In the genomic region with DNA sequence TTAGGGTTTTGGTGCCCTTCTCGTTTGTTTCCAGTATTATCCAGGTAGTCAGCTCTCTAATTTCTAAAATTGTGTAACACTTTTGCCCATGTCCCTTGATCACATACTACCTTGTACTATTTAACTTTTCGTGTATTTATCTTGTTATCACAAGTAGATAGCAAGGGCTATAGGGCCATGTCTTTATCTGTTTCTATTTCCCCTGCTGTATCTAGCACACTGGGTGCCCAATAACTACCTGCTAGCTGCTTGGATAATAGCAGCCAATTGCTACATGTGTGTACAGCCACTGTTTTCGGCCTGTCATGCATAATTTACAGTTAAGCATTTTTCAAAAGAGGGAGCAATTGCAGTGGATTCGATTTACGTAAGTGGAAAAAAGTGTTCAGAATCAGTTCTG, we compare ENCODE assay signal across 1 cellular context.
TF ChIP-seq lines count a peak whose summit lies in the region.

No MANE protein-coding gene starts in this region.

TF ChIP-seq in K562, 482 proteins besides CTCF, POLR2A, EP300 and RAD21 (continued from another document):
- TF ChIP-seq, protein P1, sequence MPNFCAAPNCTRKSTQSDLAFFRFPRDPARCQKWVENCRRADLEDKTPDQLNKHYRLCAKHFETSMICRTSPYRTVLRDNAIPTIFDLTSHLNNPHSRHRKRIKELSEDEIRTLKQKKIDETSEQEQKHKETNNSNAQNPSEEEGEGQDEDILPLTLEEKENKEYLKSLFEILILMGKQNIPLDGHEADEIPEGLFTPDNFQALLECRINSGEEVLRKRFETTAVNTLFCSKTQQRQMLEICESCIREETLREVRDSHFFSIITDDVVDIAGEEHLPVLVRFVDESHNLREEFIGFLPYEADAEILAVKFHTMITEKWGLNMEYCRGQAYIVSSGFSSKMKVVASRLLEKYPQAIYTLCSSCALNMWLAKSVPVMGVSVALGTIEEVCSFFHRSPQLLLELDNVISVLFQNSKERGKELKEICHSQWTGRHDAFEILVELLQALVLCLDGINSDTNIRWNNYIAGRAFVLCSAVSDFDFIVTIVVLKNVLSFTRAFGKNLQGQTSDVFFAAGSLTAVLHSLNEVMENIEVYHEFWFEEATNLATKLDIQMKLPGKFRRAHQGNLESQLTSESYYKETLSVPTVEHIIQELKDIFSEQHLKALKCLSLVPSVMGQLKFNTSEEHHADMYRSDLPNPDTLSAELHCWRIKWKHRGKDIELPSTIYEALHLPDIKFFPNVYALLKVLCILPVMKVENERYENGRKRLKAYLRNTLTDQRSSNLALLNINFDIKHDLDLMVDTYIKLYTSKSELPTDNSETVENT (CRISPR knock-in tag; IDR thresholded peaks at IDR 0.05), result no peak
- TF ChIP-seq ZNF133 (CRISPR knock-in tag; IDR thresholded peaks at IDR 0.05) (no peak), SAFB (IDR thresholded peaks at IDR 0.05; ENCODE audit: borderline replicate concordance, low read depth, low read length) (no peak), MED1 (CRISPR knock-in tag; IDR thresholded peaks at IDR 0.05; ENCODE audit: borderline replicate concordance) (no peak), EHMT2 (IDR thresholded peaks at IDR 0.05) (no peak), MTA1 (IDR thresholded peaks at IDR 0.05; ENCODE audit: borderline replicate concordance) (no peak), ZC3H8 (IDR thresholded peaks at IDR 0.05) (no peak), WHSC1 (IDR thresholded peaks at IDR 0.05; ENCODE audit: low read length) (no peak), ZNF232 (CRISPR knock-in tag; IDR thresholded peaks at IDR 0.05) (no peak), CBX1 (IDR thresholded peaks at IDR 0.05; ENCODE audit: low read depth) (no peak), ZNF778 (CRISPR knock-in tag; IDR thresholded peaks at IDR 0.05) (no peak), ZNF12 (CRISPR knock-in tag; IDR thresholded peaks at IDR 0.05) (no peak), THRAP3 (IDR thresholded peaks at IDR 0.05; ENCODE audit: borderline replicate concordance) (no peak), TCF7 (IDR thresholded peaks at IDR 0.05; ENCODE audit: borderline replicate concordance) (no peak)
- TF ChIP-seq, protein P2, sequence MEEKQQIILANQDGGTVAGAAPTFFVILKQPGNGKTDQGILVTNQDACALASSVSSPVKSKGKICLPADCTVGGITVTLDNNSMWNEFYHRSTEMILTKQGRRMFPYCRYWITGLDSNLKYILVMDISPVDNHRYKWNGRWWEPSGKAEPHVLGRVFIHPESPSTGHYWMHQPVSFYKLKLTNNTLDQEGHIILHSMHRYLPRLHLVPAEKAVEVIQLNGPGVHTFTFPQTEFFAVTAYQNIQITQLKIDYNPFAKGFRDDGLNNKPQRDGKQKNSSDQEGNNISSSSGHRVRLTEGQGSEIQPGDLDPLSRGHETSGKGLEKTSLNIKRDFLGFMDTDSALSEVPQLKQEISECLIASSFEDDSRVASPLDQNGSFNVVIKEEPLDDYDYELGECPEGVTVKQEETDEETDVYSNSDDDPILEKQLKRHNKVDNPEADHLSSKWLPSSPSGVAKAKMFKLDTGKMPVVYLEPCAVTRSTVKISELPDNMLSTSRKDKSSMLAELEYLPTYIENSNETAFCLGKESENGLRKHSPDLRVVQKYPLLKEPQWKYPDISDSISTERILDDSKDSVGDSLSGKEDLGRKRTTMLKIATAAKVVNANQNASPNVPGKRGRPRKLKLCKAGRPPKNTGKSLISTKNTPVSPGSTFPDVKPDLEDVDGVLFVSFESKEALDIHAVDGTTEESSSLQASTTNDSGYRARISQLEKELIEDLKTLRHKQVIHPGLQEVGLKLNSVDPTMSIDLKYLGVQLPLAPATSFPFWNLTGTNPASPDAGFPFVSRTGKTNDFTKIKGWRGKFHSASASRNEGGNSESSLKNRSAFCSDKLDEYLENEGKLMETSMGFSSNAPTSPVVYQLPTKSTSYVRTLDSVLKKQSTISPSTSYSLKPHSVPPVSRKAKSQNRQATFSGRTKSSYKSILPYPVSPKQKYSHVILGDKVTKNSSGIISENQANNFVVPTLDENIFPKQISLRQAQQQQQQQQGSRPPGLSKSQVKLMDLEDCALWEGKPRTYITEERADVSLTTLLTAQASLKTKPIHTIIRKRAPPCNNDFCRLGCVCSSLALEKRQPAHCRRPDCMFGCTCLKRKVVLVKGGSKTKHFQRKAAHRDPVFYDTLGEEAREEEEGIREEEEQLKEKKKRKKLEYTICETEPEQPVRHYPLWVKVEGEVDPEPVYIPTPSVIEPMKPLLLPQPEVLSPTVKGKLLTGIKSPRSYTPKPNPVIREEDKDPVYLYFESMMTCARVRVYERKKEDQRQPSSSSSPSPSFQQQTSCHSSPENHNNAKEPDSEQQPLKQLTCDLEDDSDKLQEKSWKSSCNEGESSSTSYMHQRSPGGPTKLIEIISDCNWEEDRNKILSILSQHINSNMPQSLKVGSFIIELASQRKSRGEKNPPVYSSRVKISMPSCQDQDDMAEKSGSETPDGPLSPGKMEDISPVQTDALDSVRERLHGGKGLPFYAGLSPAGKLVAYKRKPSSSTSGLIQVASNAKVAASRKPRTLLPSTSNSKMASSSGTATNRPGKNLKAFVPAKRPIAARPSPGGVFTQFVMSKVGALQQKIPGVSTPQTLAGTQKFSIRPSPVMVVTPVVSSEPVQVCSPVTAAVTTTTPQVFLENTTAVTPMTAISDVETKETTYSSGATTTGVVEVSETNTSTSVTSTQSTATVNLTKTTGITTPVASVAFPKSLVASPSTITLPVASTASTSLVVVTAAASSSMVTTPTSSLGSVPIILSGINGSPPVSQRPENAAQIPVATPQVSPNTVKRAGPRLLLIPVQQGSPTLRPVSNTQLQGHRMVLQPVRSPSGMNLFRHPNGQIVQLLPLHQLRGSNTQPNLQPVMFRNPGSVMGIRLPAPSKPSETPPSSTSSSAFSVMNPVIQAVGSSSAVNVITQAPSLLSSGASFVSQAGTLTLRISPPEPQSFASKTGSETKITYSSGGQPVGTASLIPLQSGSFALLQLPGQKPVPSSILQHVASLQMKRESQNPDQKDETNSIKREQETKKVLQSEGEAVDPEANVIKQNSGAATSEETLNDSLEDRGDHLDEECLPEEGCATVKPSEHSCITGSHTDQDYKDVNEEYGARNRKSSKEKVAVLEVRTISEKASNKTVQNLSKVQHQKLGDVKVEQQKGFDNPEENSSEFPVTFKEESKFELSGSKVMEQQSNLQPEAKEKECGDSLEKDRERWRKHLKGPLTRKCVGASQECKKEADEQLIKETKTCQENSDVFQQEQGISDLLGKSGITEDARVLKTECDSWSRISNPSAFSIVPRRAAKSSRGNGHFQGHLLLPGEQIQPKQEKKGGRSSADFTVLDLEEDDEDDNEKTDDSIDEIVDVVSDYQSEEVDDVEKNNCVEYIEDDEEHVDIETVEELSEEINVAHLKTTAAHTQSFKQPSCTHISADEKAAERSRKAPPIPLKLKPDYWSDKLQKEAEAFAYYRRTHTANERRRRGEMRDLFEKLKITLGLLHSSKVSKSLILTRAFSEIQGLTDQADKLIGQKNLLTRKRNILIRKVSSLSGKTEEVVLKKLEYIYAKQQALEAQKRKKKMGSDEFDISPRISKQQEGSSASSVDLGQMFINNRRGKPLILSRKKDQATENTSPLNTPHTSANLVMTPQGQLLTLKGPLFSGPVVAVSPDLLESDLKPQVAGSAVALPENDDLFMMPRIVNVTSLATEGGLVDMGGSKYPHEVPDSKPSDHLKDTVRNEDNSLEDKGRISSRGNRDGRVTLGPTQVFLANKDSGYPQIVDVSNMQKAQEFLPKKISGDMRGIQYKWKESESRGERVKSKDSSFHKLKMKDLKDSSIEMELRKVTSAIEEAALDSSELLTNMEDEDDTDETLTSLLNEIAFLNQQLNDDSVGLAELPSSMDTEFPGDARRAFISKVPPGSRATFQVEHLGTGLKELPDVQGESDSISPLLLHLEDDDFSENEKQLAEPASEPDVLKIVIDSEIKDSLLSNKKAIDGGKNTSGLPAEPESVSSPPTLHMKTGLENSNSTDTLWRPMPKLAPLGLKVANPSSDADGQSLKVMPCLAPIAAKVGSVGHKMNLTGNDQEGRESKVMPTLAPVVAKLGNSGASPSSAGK (IDR thresholded peaks at IDR 0.05), result no peak
- TF ChIP-seq, protein P3, sequence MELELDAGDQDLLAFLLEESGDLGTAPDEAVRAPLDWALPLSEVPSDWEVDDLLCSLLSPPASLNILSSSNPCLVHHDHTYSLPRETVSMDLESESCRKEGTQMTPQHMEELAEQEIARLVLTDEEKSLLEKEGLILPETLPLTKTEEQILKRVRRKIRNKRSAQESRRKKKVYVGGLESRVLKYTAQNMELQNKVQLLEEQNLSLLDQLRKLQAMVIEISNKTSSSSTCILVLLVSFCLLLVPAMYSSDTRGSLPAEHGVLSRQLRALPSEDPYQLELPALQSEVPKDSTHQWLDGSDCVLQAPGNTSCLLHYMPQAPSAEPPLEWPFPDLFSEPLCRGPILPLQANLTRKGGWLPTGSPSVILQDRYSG (tag; conservative IDR thresholded peaks at IDR 0.05; ENCODE audit: low read depth), result no peak
- TF ChIP-seq, protein P4, sequence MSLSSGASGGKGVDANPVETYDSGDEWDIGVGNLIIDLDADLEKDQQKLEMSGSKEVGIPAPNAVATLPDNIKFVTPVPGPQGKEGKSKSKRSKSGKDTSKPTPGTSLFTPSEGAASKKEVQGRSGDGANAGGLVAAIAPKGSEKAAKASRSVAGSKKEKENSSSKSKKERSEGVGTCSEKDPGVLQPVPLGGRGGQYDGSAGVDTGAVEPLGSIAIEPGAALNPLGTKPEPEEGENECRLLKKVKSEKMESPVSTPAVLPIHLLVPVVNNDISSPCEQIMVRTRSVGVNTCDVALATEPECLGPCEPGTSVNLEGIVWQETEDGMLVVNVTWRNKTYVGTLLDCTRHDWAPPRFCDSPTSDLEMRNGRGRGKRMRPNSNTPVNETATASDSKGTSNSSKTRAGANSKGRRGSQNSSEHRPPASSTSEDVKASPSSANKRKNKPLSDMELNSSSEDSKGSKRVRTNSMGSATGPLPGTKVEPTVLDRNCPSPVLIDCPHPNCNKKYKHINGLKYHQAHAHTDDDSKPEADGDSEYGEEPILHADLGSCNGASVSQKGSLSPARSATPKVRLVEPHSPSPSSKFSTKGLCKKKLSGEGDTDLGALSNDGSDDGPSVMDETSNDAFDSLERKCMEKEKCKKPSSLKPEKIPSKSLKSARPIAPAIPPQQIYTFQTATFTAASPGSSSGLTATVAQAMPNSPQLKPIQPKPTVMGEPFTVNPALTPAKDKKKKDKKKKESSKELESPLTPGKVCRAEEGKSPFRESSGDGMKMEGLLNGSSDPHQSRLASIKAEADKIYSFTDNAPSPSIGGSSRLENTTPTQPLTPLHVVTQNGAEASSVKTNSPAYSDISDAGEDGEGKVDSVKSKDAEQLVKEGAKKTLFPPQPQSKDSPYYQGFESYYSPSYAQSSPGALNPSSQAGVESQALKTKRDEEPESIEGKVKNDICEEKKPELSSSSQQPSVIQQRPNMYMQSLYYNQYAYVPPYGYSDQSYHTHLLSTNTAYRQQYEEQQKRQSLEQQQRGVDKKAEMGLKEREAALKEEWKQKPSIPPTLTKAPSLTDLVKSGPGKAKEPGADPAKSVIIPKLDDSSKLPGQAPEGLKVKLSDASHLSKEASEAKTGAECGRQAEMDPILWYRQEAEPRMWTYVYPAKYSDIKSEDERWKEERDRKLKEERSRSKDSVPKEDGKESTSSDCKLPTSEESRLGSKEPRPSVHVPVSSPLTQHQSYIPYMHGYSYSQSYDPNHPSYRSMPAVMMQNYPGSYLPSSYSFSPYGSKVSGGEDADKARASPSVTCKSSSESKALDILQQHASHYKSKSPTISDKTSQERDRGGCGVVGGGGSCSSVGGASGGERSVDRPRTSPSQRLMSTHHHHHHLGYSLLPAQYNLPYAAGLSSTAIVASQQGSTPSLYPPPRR (CRISPR knock-in tag; IDR thresholded peaks at IDR 0.05; ENCODE audit: borderline replicate concordance), result no peak
